18 cellular contexts compared by ENCODE assay signal in genomic region chr20:38060536-38060935, GRCh38. TPM values are rescaled to one million over a fixed set of nuclear protein-coding genes. Genes with fewer than 3 reads are reported as not detected.
DNase-seq lines count a peak whose midpoint lies in the region; ATAC-seq and TF ChIP-seq lines count a peak whose summit lies in the region.
"Had no signal": no experiment of that assay in that cellular context is flagged by ENCODE, and none has a peak within 500 bp of the region (broad histone marks: within the 10 kb centered on the region; RNA-seq: fewer than 3 reads in every experiment).

No MANE protein-coding gene starts in this region.

- H3K9me3 Mint-ChIP-seq in endodermal cell = no peaks in the 10 kb centered on the region
- H3K9me3 Mint-ChIP-seq: activated CD4-positive, alpha-beta memory T cell treated with anti-CD3 and anti-CD28 coated beads, Interleukin-2, amount 10 ng/mL, durations not matched to agents 7 days and 5 days; activated T-helper 1 cell treated with anti-CD3 and anti-CD28 coated beads, Interleukin-12 subunit alpha, Interleukin-12 subunit beta, Interleukin-2, Interleukin-4 antibody, amounts not matched to agents 30 ng/mL and 10 ng/mL and 1 ng/mL, durations not matched to agents 14 hours and 24 hours and 36 hours; HFFc6 had no signal

- WGBS in endodermal cell (ENCODE audit: insufficient coverage in 1 of 2, insufficient read length in 1 of 2), 2 experiments = 80 to 96% methylated on average over 3 to 5 of the region's 5 CpGs
- WGBS in mesodermal cell (ENCODE audit: insufficient coverage in 2 of 2), 2 experiments = 56 to 69% methylated on average over 5 of the region's 5 CpGs

- peaks cover 25% of the 10 kb centered on the region for H3K79me2 ChIP-seq in OCI-LY3 (ENCODE audit: low read length)

- H3K9me3 ChIP-seq in OCI-LY3 (ENCODE audit: insufficient read depth, low read length) = no peaks in the 10 kb centered on the region
- peaks cover 7% of the 10 kb centered on the region for H3K9me3 ChIP-seq in endodermal cell (ENCODE audit: control insufficient read depth, low read length)
- H3K9me3 ChIP-seq in mesodermal cell (ENCODE audit: control insufficient read depth, low read length) = peaks cover 4% of the 10 kb centered on the region
- H3K9me3 ChIP-seq: adrenal gland, neutrophil, thoracic aorta had no signal

- H4K20me1 ChIP-seq in OCI-LY3 (ENCODE audit: insufficient read depth, low read length) = 0 out of 2 replicates have a peak, but pooled peaks cover 3% of the 10 kb centered on the region

- H3K27me3 ChIP-seq in OCI-LY3 (ENCODE audit: low read depth, low read length) = no peaks in the 10 kb centered on the region
- no peaks in the 10 kb centered on the region for H3K27me3 ChIP-seq in endodermal cell (ENCODE audit: control insufficient read depth, insufficient read depth, low read length, poor library complexity, severe bottlenecking)
- H3K27me3 ChIP-seq: adrenal gland, neutrophil had no signal

- peak overlapping the region; percentile 84 for H3K27ac ChIP-seq in OCI-LY3 (ENCODE audit: low read length)
- H3K27ac ChIP-seq in endodermal cell (ENCODE audit: low read depth, low read length) = no peak overlapping the region
- peak overlapping the region; percentile 64 for H3K27ac ChIP-seq in mesodermal cell (ENCODE audit: low read depth, low read length, severe bottlenecking)
- H3K27ac ChIP-seq: adrenal gland, neutrophil, thoracic aorta had no signal

- peak overlapping the region; percentile 59 for H3K4me2 ChIP-seq in OCI-LY3 (ENCODE audit: low read length)

- no peaks in the 10 kb centered on the region for H3K27me3 Mint-ChIP-seq in endodermal cell (ENCODE audit: insufficient read depth)
- H3K27me3 Mint-ChIP-seq: activated CD4-positive, alpha-beta memory T cell treated with anti-CD3 and anti-CD28 coated beads, Interleukin-2, amount 10 ng/mL, durations not matched to agents 7 days and 5 days; B cell had no signal

- H3K4me3 Mint-ChIP-seq in endodermal cell = no peak overlapping the region
- H3K4me3 Mint-ChIP-seq: activated CD4-positive, alpha-beta memory T cell treated with anti-CD3 and anti-CD28 coated beads, Interleukin-2, amount 10 ng/mL, durations not matched to agents 7 days and 5 days; activated T-helper 1 cell treated with anti-CD3 and anti-CD28 coated beads, Interleukin-12 subunit alpha, Interleukin-12 subunit beta, Interleukin-2, Interleukin-4 antibody, amounts not matched to agents 30 ng/mL and 10 ng/mL and 1 ng/mL, durations not matched to agents 14 hours and 24 hours and 36 hours; B cell; HFFc6 had no signal

- no peak overlapping the region for H2AFZ ChIP-seq in OCI-LY3 (ENCODE audit: low read depth, low read length)

- H3K4me3 ChIP-seq in OCI-LY3 (ENCODE audit: low read length) (peak overlapping the region; percentile 42), endodermal cell (ENCODE audit: low read length) (no peak overlapping the region), mesodermal cell (ENCODE audit: extremely low read depth, insufficient read depth, low read length, poor library complexity, severe bottlenecking) (no peak overlapping the region)
- H3K4me3 ChIP-seq: adrenal gland, thoracic aorta had no signal

- peak overlapping the region; percentile 52 for H3K9ac ChIP-seq in OCI-LY3 (ENCODE audit: low read length)
- H3K9ac ChIP-seq in endodermal cell (ENCODE audit: extremely low read depth, low read length, poor library complexity, severe bottlenecking) = no peak overlapping the region

- DNase-seq in ELR (ENCODE audit: low read depth) = peak; percentile 37
- no peak for DNase-seq in endodermal cell
- no peak for DNase-seq in ecto neural progenitor cell (ENCODE audit: low spot score)
- no peak for DNase-seq in HCEC 1CT
- DNase-seq in NCI-H2171 (lab: John Stamatoyannopoulos, UW) = no peak
- DNase-seq: activated CD4-positive, alpha-beta memory T cell treated with anti-CD3 and anti-CD28 coated beads, Interleukin-2, amount 10 ng/mL, durations not matched to agents 7 days and 5 days; adrenal gland; HFFc6; NCI-H1048; NCI-H2107; NCI-H82 had no signal

- peaks cover 42% of the 10 kb centered on the region for H3K36me3 Mint-ChIP-seq in endodermal cell (ENCODE audit: low read depth)

- no peaks in the 10 kb centered on the region for H3K4me1 Mint-ChIP-seq in endodermal cell

- H3K27ac Mint-ChIP-seq in endodermal cell = peak overlapping the region; percentile 18
- H3K27ac Mint-ChIP-seq: activated CD4-positive, alpha-beta memory T cell treated with anti-CD3 and anti-CD28 coated beads, Interleukin-2, amount 10 ng/mL, durations not matched to agents 7 days and 5 days; activated T-helper 1 cell treated with anti-CD3 and anti-CD28 coated beads, Interleukin-12 subunit alpha, Interleukin-12 subunit beta, Interleukin-2, Interleukin-4 antibody, amounts not matched to agents 30 ng/mL and 10 ng/mL and 1 ng/mL, durations not matched to agents 14 hours and 24 hours and 36 hours; B cell; HFFc6 had no signal

- H3K36me3 ChIP-seq in OCI-LY3 (replicated peaks; ENCODE audit: low read depth, low read length) (peaks cover 68% of the 10 kb centered on the region), endodermal cell (ENCODE audit: control insufficient read depth, insufficient read depth, low read length) (peaks cover 81% of the 10 kb centered on the region), mesodermal cell (ENCODE audit: control insufficient read depth, insufficient read depth, low read length) (peaks cover 75% of the 10 kb centered on the region)

- TF ChIP-seq CTCF in OCI-LY3 (IDR thresholded peaks at IDR 0.05; ENCODE audit: low read depth, low read length) (no peak), endodermal cell (conservative IDR thresholded peaks at IDR 0.05) (no peak)

- no peak for ATAC-seq in HG02588 (IDR thresholded peaks at IDR 0.05; ENCODE audit: unreplicated experiment)

- H3K4me1 ChIP-seq in OCI-LY3 (ENCODE audit: low read length) (peaks cover 74% of the 10 kb centered on the region), endodermal cell (ENCODE audit: control insufficient read depth, insufficient read depth, low read length) (no peaks in the 10 kb centered on the region), mesodermal cell (ENCODE audit: control insufficient read depth, insufficient read depth, low read length, poor library complexity, severe bottlenecking) (peaks cover 10% of the 10 kb centered on the region)

RNA-seq across cellular contexts. Expression of gene RPRD1B, which starts 27.0 kb away (rescaled TPM):
- total RNA-seq in endodermal cell = 10 to 100 TPM; 22.1 to 29.6 TPM
- polyA plus RNA-seq in endodermal cell (2013, experiment 1 of 2) = 31.6 TPM
- 27.7 TPM for polyA plus RNA-seq in endodermal cell (2013, experiment 2 of 2)
- polyA plus RNA-seq in mesodermal cell (2013, experiment 1 of 2) = 26.1 TPM
- 22.9 TPM for polyA plus RNA-seq in mesodermal cell (2013, experiment 2 of 2)

RNA-seq across cellular contexts. Expression of gene TTI1, which starts 27.3 kb away (rescaled TPM):
- total RNA-seq in endodermal cell = 10 to 100 TPM; 37.5 to 56.2 TPM
- polyA plus RNA-seq in endodermal cell (2013, experiment 1 of 2) = 46.2 TPM
- 37.1 TPM for polyA plus RNA-seq in endodermal cell (2013, experiment 2 of 2)
- 26.1 TPM for polyA plus RNA-seq in mesodermal cell (2013, experiment 1 of 2)
- polyA plus RNA-seq in mesodermal cell (2013, experiment 2 of 2) = 25.1 TPM
